In the genomic region with DNA sequence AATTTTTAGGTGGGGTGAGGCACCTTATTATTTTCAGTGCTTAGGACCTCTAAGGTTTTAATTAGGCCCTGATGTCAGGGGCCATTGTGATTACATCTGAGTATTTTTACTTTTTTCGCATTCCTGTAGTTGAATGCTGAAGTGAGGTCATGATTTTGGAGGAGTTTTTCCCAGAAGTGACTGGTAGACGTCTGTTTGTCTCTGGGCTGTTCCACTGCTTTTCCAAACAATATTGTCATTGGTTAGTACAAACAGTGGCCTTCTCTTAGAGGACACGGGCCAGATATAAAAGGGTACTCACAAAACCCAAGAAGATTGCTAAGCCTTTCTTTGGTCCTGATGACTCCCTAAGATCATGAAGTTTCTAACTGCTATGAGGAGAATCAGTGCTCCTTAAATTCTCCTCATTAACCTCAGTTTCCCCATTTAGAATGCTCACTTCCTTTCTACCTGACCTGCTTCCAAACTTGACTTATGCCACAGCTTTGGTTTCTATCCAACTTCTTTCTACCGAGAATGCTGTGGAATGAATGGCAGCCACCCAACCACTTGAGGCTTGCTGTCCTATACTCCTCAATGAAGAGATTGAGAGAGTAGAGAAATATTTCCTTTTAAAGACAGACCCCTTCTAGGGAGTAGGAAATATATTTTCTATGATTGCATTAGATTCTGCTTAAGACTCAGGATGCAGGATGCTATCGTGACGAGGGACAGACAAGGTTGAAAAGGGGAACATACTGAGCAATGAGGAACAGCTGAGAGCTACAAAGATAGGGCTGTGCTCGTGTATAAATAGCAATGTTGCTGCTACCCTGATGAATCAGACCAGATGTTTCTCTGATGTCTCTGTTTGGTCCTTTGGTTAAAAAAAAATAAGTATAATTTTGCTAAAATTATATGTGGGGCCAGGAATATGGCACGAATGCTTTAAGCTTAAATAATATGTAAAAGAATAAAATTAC, we compare ENCODE assay signal across 12 cellular contexts. TPM values are rescaled to one million over a fixed set of nuclear protein-coding genes. Genes with fewer than 3 reads are reported as not detected.
DNase-seq lines count a peak whose midpoint lies in the region; ATAC-seq and TF ChIP-seq lines count a peak whose summit lies in the region.
"Had no signal": no experiment of that assay in that cellular context is flagged by ENCODE, and none has a peak within 500 bp of the region (broad histone marks: within the 10 kb centered on the region; RNA-seq: fewer than 3 reads in every experiment).

No MANE protein-coding gene starts in this region.

- H3K36me3 ChIP-seq in adipocyte (ENCODE audit: control insufficient read depth, insufficient read depth, low read length, severe bottlenecking) (no peaks in the 10 kb centered on the region), Peyer's patch (no peaks in the 10 kb centered on the region)

- in situ Hi-C loops in KBM-7 (cut with MboI; ENCODE audit: low pct_unique_long_range_greater_than_20kb, low sequenced_read_pairs) = no loop called here

- H3K9ac ChIP-seq in adipocyte (ENCODE audit: low read length) = peak overlapping the region; percentile 8

- intact Hi-C loops in left ventricle myocardium superior (cut with micrococcal nuclease) = no loop called here

- H3K4me1 ChIP-seq in adipocyte (ENCODE audit: control insufficient read depth, insufficient read depth, low read length) = peaks cover 15% of the 10 kb centered on the region
- H3K4me1 ChIP-seq in Peyer's patch = no peaks in the 10 kb centered on the region

- H3K9me3 ChIP-seq in adipocyte (ENCODE audit: control insufficient read depth, low read length) (no peaks in the 10 kb centered on the region), Peyer's patch (no peaks in the 10 kb centered on the region)

- TF ChIP-seq POLR2A in Peyer's patch (IDR thresholded peaks at IDR 0.05) = no peak

- no peak overlapping the region for H3K27ac ChIP-seq in Peyer's patch

- DNase-seq in AG08395 (ENCODE audit: low spot score) (peak; percentile 78), KBM-7 (peak; percentile 69), adipocyte (ENCODE audit: low read depth) (peak; percentile 77), left ventricle myocardium superior (no peak), Peyer's patch (no peak), NCI-H774 (lab: John Stamatoyannopoulos, UW) (no peak), NCI-H146 treated with DMSO at 0.1 percent for 48 hours (lab: John Stamatoyannopoulos, UW; ENCODE audit: unreplicated experiment) (no peak)
- DNase-seq: 8988T; activated CD4-positive, alpha-beta T cell treated with anti-CD3 and anti-CD28 coated beads, Interleukin-2, amount 10 ng/mL, durations not matched to agents 24 days and 14 days; naive B cell; NCI-H2171 treated with DMSO at 0.1 percent for 48 hours had no signal

- ATAC-seq in left ventricle myocardium superior (peak; percentile 92), GM18861 (IDR thresholded peaks at IDR 0.05; ENCODE audit: unreplicated experiment) (no peak)

- no peak overlapping the region for H3K4me3 ChIP-seq in adipocyte (ENCODE audit: low read length)
- H3K4me3 ChIP-seq in Peyer's patch = no peak overlapping the region

- H3K27me3 ChIP-seq in adipocyte (replicated peaks; ENCODE audit: control insufficient read depth, insufficient read depth, low read length) = no peaks in the 10 kb centered on the region
- no peaks in the 10 kb centered on the region for H3K27me3 ChIP-seq in Peyer's patch

- TF ChIP-seq CTCF in Peyer's patch (IDR thresholded peaks at IDR 0.05) = no peak

RNA-seq across cellular contexts. Expression of a gene that starts 7.3 kb away (rescaled TPM):
- total RNA-seq in left ventricle myocardium superior (26.4 TPM), Peyer's patch (10 to 100 TPM; 10.2 to 35.5 (median 20.0) TPM)
- total RNA-seq: activated CD4-positive, alpha-beta T cell treated with anti-CD3 and anti-CD28 coated beads, Interleukin-2, amount 10 ng/mL, durations not matched to agents 24 days and 14 days had no signal

Comparison
In these comparisons a context has a peak if more than half of its experiments do, and no peak if none do; other contexts are left out.
1. DNase-seq: peak in AG08395 (single experiment), KBM-7 (single experiment) and adipocyte (single experiment); none in left ventricle myocardium superior (single experiment), Peyer's patch (0 of 3), NCI-H774 (single experiment) and NCI-H146 treated with DMSO at 0.1 percent for 48 hours (single experiment).